8 cellular contexts compared by ENCODE assay signal in genomic region chr1:117928881-117929339, GRCh38. TPM values are rescaled to one million over a fixed set of nuclear protein-coding genes. Genes with fewer than 3 reads are reported as not detected.
DNase-seq lines count a peak whose midpoint lies in the region; ATAC-seq and TF ChIP-seq lines count a peak whose summit lies in the region.

No MANE protein-coding gene starts in this region.

- peak overlapping the region; percentile 90 for H3K27ac ChIP-seq in CD4-positive, alpha-beta T cell (ENCODE audit: low read depth, low read length)
- H3K27ac ChIP-seq in esophagus squamous epithelium (peak overlapping the region; percentile 83 to 95 (median 92)), muscle layer of duodenum (ENCODE audit: low read length) (peak overlapping the region; percentile 79), temporal lobe (ENCODE audit: low read depth, low read length) (peak overlapping the region; percentile 48)

- H3K9me3 Mint-ChIP-seq in CD4-positive, alpha-beta T cell, result no peaks in the 10 kb centered on the region

- peaks cover 40% of the 10 kb centered on the region for H3K36me3 Mint-ChIP-seq in CD4-positive, alpha-beta T cell (ENCODE audit: low read depth)

- POLR2A ChIA-PET in CD4-positive, alpha-beta T cell (lab: Charles Lee), result interaction anchor here (1.0 to 2.1 kb wide), 2 partner anchors 33 to 869 kb away, joined by 6 to 9 read pairs; partner anchors contain the start of gene TTF2

- peaks cover 0 to 9% (median 0%) of the 10 kb centered on the region in 3 donors for H3K36me3 ChIP-seq in esophagus squamous epithelium
- H3K36me3 ChIP-seq in muscle layer of duodenum (ENCODE audit: control insufficient read depth in 1 of 2, insufficient read depth in 2 of 2, low read length in 2 of 2), result peaks cover 4 to 5% of the 10 kb centered on the region in 2 donors

- peak; percentile 21 for ATAC-seq in CD4-positive, alpha-beta T cell (ENCODE audit: poor library complexity)
- peak; percentile 29 for ATAC-seq in GM19025 (IDR thresholded peaks at IDR 0.05; ENCODE audit: low read depth, unreplicated experiment)
- ATAC-seq in HG03175 (IDR thresholded peaks at IDR 0.05; ENCODE audit: unreplicated experiment), result peak; percentile 37

- DNase-seq in CD4-positive, alpha-beta T cell, result peak in 5 of 10 experiments; percentile 5 to 46 (median 16)
- DNase-seq in NCI-H446 treated with DMSO at 0.1 percent for 48 hours (lab: John Stamatoyannopoulos, UW) (peak; percentile 2), esophagus squamous epithelium (lab: John Stamatoyannopoulos, UW) (no peak)
- DNase-seq in activated CD8-positive, alpha-beta memory T cell treated with anti-CD3 and anti-CD28 coated beads, Interleukin-2, amount 50 U/mL, for 4 hours, result peak; percentile 36

- TF ChIP-seq CTCF in CD4-positive, alpha-beta T cell (IDR thresholded peaks at IDR 0.05), result no peak
- TF ChIP-seq CTCF in esophagus squamous epithelium (IDR thresholded peaks at IDR 0.05), result no peak

- no peak for TF ChIP-seq POLR2A in esophagus squamous epithelium (IDR thresholded peaks at IDR 0.05)

- H3K4me1 ChIP-seq in esophagus squamous epithelium, result peaks cover 21 to 54% (median 24%) of the 10 kb centered on the region in 3 donors
- H3K4me1 ChIP-seq in muscle layer of duodenum (ENCODE audit: control insufficient read depth in 1 of 2, insufficient read depth in 2 of 2, low read length in 2 of 2), result peaks cover 14 to 28% of the 10 kb centered on the region in 2 donors

- H3K9me3 ChIP-seq in CD4-positive, alpha-beta T cell (ENCODE audit: control insufficient read depth, low read length), result no peaks in the 10 kb centered on the region
- no peaks in the 10 kb centered on the region for H3K9me3 ChIP-seq in esophagus squamous epithelium
- no peaks in the 10 kb centered on the region for H3K9me3 ChIP-seq in muscle layer of duodenum (ENCODE audit: control insufficient read depth in 1 of 2, low read length in 2 of 2)

- H3K4me1 Mint-ChIP-seq in CD4-positive, alpha-beta T cell (ENCODE audit: low read depth), result peaks cover 75% of the 10 kb centered on the region

- CTCF ChIA-PET in CD4-positive, alpha-beta T cell (lab: Charles Lee), result no interaction called here

- H3K4me3 ChIP-seq in esophagus squamous epithelium (peak overlapping the region; percentile 77 to 98 (median 92)), muscle layer of duodenum (ENCODE audit: low read depth in 1 of 2, low read length in 2 of 2) (peak overlapping the region; percentile 82 to 85)

- intact Hi-C loops in CD4-positive, alpha-beta T cell (cut with DNase I, micrococcal nuclease), result loop anchor here in 1 of 2 experiments (2.0 to 5.0 kb wide), 2 partner anchors 324 to 1208 kb away; no protein-coding TSS in a partner anchor
- intact Hi-C loops in esophagus squamous epithelium (cut with DNase I), result no loop called here

- peak overlapping the region; percentile 92 for H3K27ac Mint-ChIP-seq in CD4-positive, alpha-beta T cell

- 0% methylated on average over 4 to 9 of the region's 24 CpGs for WGBS in esophagus squamous epithelium, 2 donors

- no peaks in the 10 kb centered on the region for H3K27me3 Mint-ChIP-seq in CD4-positive, alpha-beta T cell

- peak overlapping the region; percentile 96 for H3K4me3 Mint-ChIP-seq in CD4-positive, alpha-beta T cell

- no peaks in the 10 kb centered on the region for H3K27me3 ChIP-seq in CD4-positive, alpha-beta T cell (ENCODE audit: control insufficient read depth, insufficient read depth, low read length)
- no peaks in the 10 kb centered on the region for H3K27me3 ChIP-seq in esophagus squamous epithelium
- no peaks in the 10 kb centered on the region for H3K27me3 ChIP-seq in muscle layer of duodenum (ENCODE audit: low read depth, low read length)

RNA-seq across cellular contexts. Expression of gene GDAP2, which starts 0.5 kb away (rescaled TPM):
- 10 to 100 TPM; 18.1 to 18.9 TPM for total RNA-seq in CD4-positive, alpha-beta T cell
- 10 to 100 TPM in 3 of 4 donors, 1 to 10 TPM in 1; 9.1 to 25.0 (median 16.2) TPM for total RNA-seq in esophagus squamous epithelium
- 47.5 TPM for total RNA-seq in temporal lobe

RNA-seq across cellular contexts. Expression of gene WDR3, which starts 0.6 kb away (rescaled TPM):
- total RNA-seq in CD4-positive, alpha-beta T cell, result 1 to 10 TPM; 5.8 to 7.5 TPM
- total RNA-seq in esophagus squamous epithelium (10 to 100 TPM in 3 of 4 donors, 1 to 10 TPM in 1; 5.9 to 29.0 (median 21.1) TPM), temporal lobe (17.5 TPM)
